ENCODE assay signal across 10 cellular contexts in genomic region chr2:101961287-101962242, GRCh38. TPM values are rescaled to one million over a fixed set of nuclear protein-coding genes. Genes with fewer than 3 reads are reported as not detected.
A peak's percentile ranks its signal among the peaks of the same experiment; 100 is the strongest.
DNase-seq lines count a peak whose midpoint lies in the region; ATAC-seq and TF ChIP-seq lines count a peak whose summit lies in the region.
"Had no signal": no experiment of that assay in that cellular context is flagged by ENCODE, and none has a peak within 500 bp of the region (broad histone marks: within the 10 kb centered on the region; RNA-seq: fewer than 3 reads in every experiment).

No MANE protein-coding gene starts in this region.

- DNase-seq in RWPE1 (ENCODE audit: low spot score) (no peak), fibroblast of the aortic adventitia (ENCODE audit: low read depth) (peak; percentile 100), vagina (ENCODE audit: extremely low spot score in 2 of 2) (peak in 1 of 2 donors; percentile 99), DMS79 treated with DMSO at 0.1 percent for 48 hours (lab: John Stamatoyannopoulos, UW) (no peak)
- no peak for DNase-seq in naive thymus-derived CD4-positive, alpha-beta T cell
- no peak for DNase-seq in stimulated activated CD4-positive, alpha-beta T cell treated with anti-CD3 and anti-CD28 coated beads, Interleukin-2, amount 100 ng/mL, for 48 hours
- DNase-seq: endodermal cell had no signal

- TF ChIP-seq CTCF in RWPE1 (conservative IDR thresholded peaks at IDR 0.05; ENCODE audit: low read depth) (no peak), fibroblast of the aortic adventitia (IDR thresholded peaks at IDR 0.05; ENCODE audit: insufficient read depth, low read length) (peak; percentile 45), vagina (IDR thresholded peaks at IDR 0.05) (no peak)

- POLR2A ChIA-PET in RWPE1 (lab: Yijun Ruan, JAX; ENCODE audit: low non-redundant PET): no interaction called here
- POLR2A ChIA-PET in naive thymus-derived CD4-positive, alpha-beta T cell (lab: Charles Lee): no interaction called here

- H3K9me3 Mint-ChIP-seq in naive thymus-derived CD4-positive, alpha-beta T cell: peaks cover 0 to 19% (median 5%) of the 10 kb centered on the region in 11 donors
- H3K9me3 Mint-ChIP-seq: T-helper 1 cell treated with Interleukin-12 subunit alpha and Interleukin-12 subunit beta and Interleukin-4 antibody, amounts not matched to agents 30 μg/mL and 1 μg/mL, for 36 hours had no signal

- H3K4me3 ChIP-seq in fibroblast of the aortic adventitia (ENCODE audit: low read depth, low read length) (no peak overlapping the region), vagina (no peak overlapping the region)
- no peak overlapping the region for H3K4me3 ChIP-seq in naive thymus-derived CD4-positive, alpha-beta T cell (ENCODE audit: low read length)

- ATAC-seq in naive thymus-derived CD4-positive, alpha-beta T cell: peak; percentile 71
- ATAC-seq in GM18873 (IDR thresholded peaks at IDR 0.05; ENCODE audit: low FRiP score, unreplicated experiment) (no peak), GM21737 (IDR thresholded peaks at IDR 0.05; ENCODE audit: unreplicated experiment) (no peak)

- peaks cover 0 to 4% (median 0%) of the 10 kb centered on the region in 7 donors for H3K4me1 Mint-ChIP-seq in naive thymus-derived CD4-positive, alpha-beta T cell
- H3K4me1 Mint-ChIP-seq: endodermal cell had no signal

- no peak overlapping the region for H3K27ac Mint-ChIP-seq in naive thymus-derived CD4-positive, alpha-beta T cell
- H3K27ac Mint-ChIP-seq: endodermal cell; T-helper 1 cell treated with Interleukin-12 subunit alpha and Interleukin-12 subunit beta and Interleukin-4 antibody, amounts not matched to agents 30 μg/mL and 1 μg/mL, for 36 hours had no signal

- no peaks in the 10 kb centered on the region for H3K9me3 ChIP-seq in naive thymus-derived CD4-positive, alpha-beta T cell (ENCODE audit: control insufficient read depth in 2 of 3, low read length in 3 of 3)
- H3K9me3 ChIP-seq in vagina: no peaks in the 10 kb centered on the region

- no peak overlapping the region for H3K4me3 Mint-ChIP-seq in naive thymus-derived CD4-positive, alpha-beta T cell
- H3K4me3 Mint-ChIP-seq: endodermal cell; T-helper 1 cell treated with Interleukin-12 subunit alpha and Interleukin-12 subunit beta and Interleukin-4 antibody, amounts not matched to agents 30 μg/mL and 1 μg/mL, for 36 hours had no signal

- TF ChIP-seq POLR2A in vagina (IDR thresholded peaks at IDR 0.05): no peak

- CTCF ChIA-PET in RWPE1 (lab: Yijun Ruan, JAX): no interaction called here
- CTCF ChIA-PET in naive thymus-derived CD4-positive, alpha-beta T cell (lab: Charles Lee): no interaction called here

- no peaks in the 10 kb centered on the region for H3K4me1 ChIP-seq in naive thymus-derived CD4-positive, alpha-beta T cell (ENCODE audit: control insufficient read depth in 2 of 2, insufficient read depth in 2 of 2, low read length in 2 of 2)
- peaks cover 48% of the 10 kb centered on the region for H3K4me1 ChIP-seq in vagina

- H3K36me3 Mint-ChIP-seq in naive thymus-derived CD4-positive, alpha-beta T cell: peaks cover 0 to 7% (median 2%) of the 10 kb centered on the region in 5 donors

- peak overlapping the region; percentile 62 for H3K27ac ChIP-seq in RWPE1
- H3K27ac ChIP-seq in naive thymus-derived CD4-positive, alpha-beta T cell (ENCODE audit: low read depth, low read length): no peak overlapping the region
- peak overlapping the region; percentile 89 for H3K27ac ChIP-seq in vagina

- no peaks in the 10 kb centered on the region for H3K27me3 Mint-ChIP-seq in naive thymus-derived CD4-positive, alpha-beta T cell

- H3K27me3 ChIP-seq in naive thymus-derived CD4-positive, alpha-beta T cell (ENCODE audit: control insufficient read depth in 2 of 2, insufficient read depth in 2 of 2, low read length in 2 of 2): no peaks in the 10 kb centered on the region
- H3K27me3 ChIP-seq in vagina: no peaks in the 10 kb centered on the region

- intact Hi-C loops in naive thymus-derived CD4-positive, alpha-beta T cell (cut with micrococcal nuclease): no loop called here
- intact Hi-C loops in vagina (cut with DNase I): no loop called here

- H3K36me3 ChIP-seq in naive thymus-derived CD4-positive, alpha-beta T cell (ENCODE audit: control insufficient read depth in 2 of 3, insufficient read depth in 3 of 3, low read length in 3 of 3): no peaks in the 10 kb centered on the region
- H3K36me3 ChIP-seq in vagina: no peaks in the 10 kb centered on the region

RNA-seq across cellular contexts. Expression of gene IL1R2, which starts 30.2 kb away (rescaled TPM):
- total RNA-seq in fibroblast of the aortic adventitia (ENCODE audit: low replicate concordance) (0.57 and 0.81 TPM in 2 replicates), vagina (63.3 TPM)
- total RNA-seq in naive thymus-derived CD4-positive, alpha-beta T cell: 1 to 10 TPM in 2 of 5 experiments, under 1 TPM in 1, not detected in 2; 0.40 to 2.7 (median 1.3) TPM
- not detected for polyA plus RNA-seq in naive thymus-derived CD4-positive, alpha-beta T cell

Comparison
In these comparisons a context has a peak if more than half of its experiments do, and no peak if none do; other contexts are left out.
1. RNA of gene IL1R2, which starts 30.2 kb away (total RNA-seq): 63.3 TPM in vagina (single experiment); 0.57 to 0.81 TPM in fibroblast of the aortic adventitia and 0.40 to 2.7 TPM in naive thymus-derived CD4-positive, alpha-beta T cell; every median in the first group is over 10 times any median in the second.